Comparison of ENCODE assay signal across 25 cellular contexts in genomic region chr2:161335626-161336025, GRCh38.
"Had no signal": no experiment of that assay in that cellular context is flagged by ENCODE, and none has a peak within 500 bp of the region (broad histone marks: within the 10 kb centered on the region; RNA-seq: fewer than 3 reads in every experiment).

No MANE protein-coding gene starts in this region.

- ATAC-seq: naive thymus-derived CD8-positive, alpha-beta T cell; natural killer cell treated with Interleukin-12 subunit alpha and Interleukin-12 subunit beta and Interleukin-15 and Interleukin-18, amount 100 ng/mL, for 72 hours; pancreas; right cardiac atrium; stimulated activated effector memory CD8-positive, alpha-beta T cell treated with anti-CD3 and anti-CD28 coated beads, Interleukin-12 subunit alpha, Interleukin-12 subunit beta, amount 100 ng/mL, for 72 hours; stimulated activated naive CD8-positive, alpha-beta T cell treated with anti-CD3 and anti-CD28 coated beads, Interleukin-15, amount 100 ng/mL, for 72 hours; stimulated activated naive CD8-positive, alpha-beta T cell treated with anti-CD3 and anti-CD28 coated beads, Interleukin-15, Interleukin-2, amounts not matched to agents 100 U/mL and 50 U/mL, for 24 hours; upper lobe of right lung had no signal

- H3K27ac Mint-ChIP-seq: naive thymus-derived CD8-positive, alpha-beta T cell; natural killer cell treated with Interleukin-12 subunit alpha and Interleukin-12 subunit beta and Interleukin-15 and Interleukin-18, amount 100 ng/mL, for 72 hours; nephron progenitor cell; stimulated activated effector memory CD8-positive, alpha-beta T cell treated with anti-CD3 and anti-CD28 coated beads, Interleukin-12 subunit alpha, Interleukin-12 subunit beta, amount 100 ng/mL, for 72 hours; stimulated activated naive CD8-positive, alpha-beta T cell treated with anti-CD3 and anti-CD28 coated beads, Interleukin-15, amount 100 ng/mL, for 72 hours; type B pancreatic cell had no signal

- H3K4me3 Mint-ChIP-seq: naive thymus-derived CD8-positive, alpha-beta T cell; natural killer cell treated with Interleukin-12 subunit alpha and Interleukin-12 subunit beta and Interleukin-15 and Interleukin-18, amount 100 ng/mL, for 72 hours; nephron progenitor cell; neural crest cell; stimulated activated effector memory CD8-positive, alpha-beta T cell treated with anti-CD3 and anti-CD28 coated beads, Interleukin-12 subunit alpha, Interleukin-12 subunit beta, amount 100 ng/mL, for 72 hours; stimulated activated naive CD8-positive, alpha-beta T cell treated with anti-CD3 and anti-CD28 coated beads, Interleukin-15, amount 100 ng/mL, for 72 hours; type B pancreatic cell had no signal

- H3K9me3 Mint-ChIP-seq: naive thymus-derived CD8-positive, alpha-beta T cell; natural killer cell treated with Interleukin-12 subunit alpha and Interleukin-12 subunit beta and Interleukin-15 and Interleukin-18, amount 100 ng/mL, for 72 hours; neural crest cell; stimulated activated effector memory CD8-positive, alpha-beta T cell treated with anti-CD3 and anti-CD28 coated beads, Interleukin-12 subunit alpha, Interleukin-12 subunit beta, amount 100 ng/mL, for 72 hours; type B pancreatic cell had no signal

- H3K27me3 Mint-ChIP-seq: naive thymus-derived CD8-positive, alpha-beta T cell; natural killer cell treated with Interleukin-12 subunit alpha and Interleukin-12 subunit beta and Interleukin-15 and Interleukin-18, amount 100 ng/mL, for 72 hours; stimulated activated naive CD8-positive, alpha-beta T cell treated with anti-CD3 and anti-CD28 coated beads, Interleukin-15, amount 100 ng/mL, for 72 hours; type B pancreatic cell had no signal

- H3K4me1 Mint-ChIP-seq: nephron progenitor cell; stimulated activated naive CD8-positive, alpha-beta T cell treated with anti-CD3 and anti-CD28 coated beads, Interleukin-15, amount 100 ng/mL, for 72 hours had no signal

- FAIRE-seq: pancreas, small intestine had no signal

- DNase-seq: naive thymus-derived CD8-positive, alpha-beta T cell; nephron progenitor cell; nucleus accumbens; pancreas; right cardiac atrium; right lobe of liver; sigmoid colon; small intestine; stimulated activated CD4-positive, alpha-beta T cell treated with anti-CD3 and anti-CD28 coated beads, Interleukin-15, amount 100 ng/mL, for 24 hours; stimulated activated CD4-positive, alpha-beta T cell treated with anti-CD3 and anti-CD28 coated beads, Interleukin-2, amount 100 ng/mL, for 24 hours; stimulated activated CD4-positive, alpha-beta T cell treated with anti-CD3 and anti-CD28 coated beads, Interleukin-2, amount 100 ng/mL, for 48 hours; stimulated activated CD4-positive, alpha-beta T cell treated with anti-CD3 and anti-CD28 coated beads, Interleukin-4, amount 100 ng/mL, for 24 hours; stimulated activated naive CD4-positive, alpha-beta T cell; stimulated activated naive CD8-positive, alpha-beta T cell treated with anti-CD3 and anti-CD28 coated beads, Interleukin-15, amount 100 ng/mL, for 72 hours; stimulated activated naive CD8-positive, alpha-beta T cell treated with anti-CD3 and anti-CD28 coated beads, Interleukin-15, Interleukin-2, amounts not matched to agents 100 U/mL and 50 U/mL, for 24 hours; substantia nigra; testis; tibial artery; transverse colon; upper lobe of right lung; uterus had no signal
